In genomic region chr6:71510856-71511255, GRCh38 we compare ENCODE assay signal across 22 cellular contexts.
"Had no signal": no experiment of that assay in that cellular context is flagged by ENCODE, and none has a peak within 500 bp of the region (broad histone marks: within the 10 kb centered on the region; RNA-seq: fewer than 3 reads in every experiment).

No MANE protein-coding gene starts in this region.

- H3K36me3 ChIP-seq: adrenal gland, MG63, Peyer's patch, SJCRH30 had no signal

- ATAC-seq: activated CD4-positive, CD25-positive, alpha-beta regulatory T cell treated with anti-CD3 and anti-CD28 coated beads, Interleukin-2, amount 50 U/mL, for 24 hours; activated CD8-positive, alpha-beta T cell treated with anti-CD3 and anti-CD28 coated beads for 36 hours had no signal

- H3K4me1 ChIP-seq: adrenal gland, Peyer's patch had no signal

- H3K4me3 ChIP-seq: adrenal gland, MG63, Peyer's patch, SJCRH30 had no signal

- H3K27ac ChIP-seq: adrenal gland, Peyer's patch, RWPE1, SJCRH30 had no signal

- H3K9me3 ChIP-seq: adrenal gland, MG63, Peyer's patch, SJCRH30, SK-N-SH had no signal

- H3K27me3 ChIP-seq: adrenal gland, MG63, Peyer's patch, SJCRH30 had no signal

- H3K4me2 ChIP-seq: SK-N-SH had no signal

- DNase-seq: activated CD4-positive, alpha-beta T cell treated with anti-CD3 and anti-CD28 coated beads for 4 hours; activated CD8-positive, alpha-beta memory T cell treated with anti-CD3 and anti-CD28 coated beads, Interleukin-2, amount 50 U/mL, for 4 hours; activated naive CD4-positive, alpha-beta T cell treated with anti-CD3 and anti-CD28 coated beads, Interleukin-2, amount 50 U/mL, for 16 hours; activated naive CD8-positive, alpha-beta T cell treated with anti-CD3 and anti-CD28 coated beads, Interleukin-2, amount 10 ng/mL, durations not matched to agents 7 days and 5 days; KG1; MV-4-11; NCI-H1092 treated with DMSO at 0.1 percent for 48 hours; NCI-H1417 treated with DMSO at 0.1 percent for 48 hours; NCI-H1694; NCI-H2029; NCI-H2107; NCI-H510A; NCI-H526 treated with DMSO at 0.1 percent for 48 hours; SK-N-SH; T-helper 1 cell had no signal

- H3K9ac ChIP-seq: SK-N-SH had no signal
